ENCODE assay signal across 24 cellular contexts in genomic region chr22:33202455-33202854, GRCh38.
"Had no signal": no experiment of that assay in that cellular context is flagged by ENCODE, and none has a peak within 500 bp of the region (broad histone marks: within the 10 kb centered on the region; RNA-seq: fewer than 3 reads in every experiment).

No MANE protein-coding gene starts in this region.

- H3K9me3 ChIP-seq: neutrophil, ovary, right lobe of liver, sigmoid colon, suprapubic skin, testis, transverse colon, upper lobe of right lung, uterus had no signal

- H3K27ac ChIP-seq: neutrophil, ovary, parathyroid adenoma, psoas muscle, right lobe of liver, sigmoid colon, suprapubic skin, testis, tibial artery, transverse colon, upper lobe of right lung, uterus had no signal

- DNase-seq: naive thymus-derived CD8-positive, alpha-beta T cell; ovary; sigmoid colon; stimulated activated CD4-positive, alpha-beta T cell treated with anti-CD3 and anti-CD28 coated beads, Interleukin-2, amount 100 ng/mL, for 48 hours; stimulated activated CD4-positive, alpha-beta T cell treated with anti-CD3 and anti-CD28 coated beads, Interleukin-4, amount 100 ng/mL, for 24 hours; stimulated activated naive CD4-positive, alpha-beta T cell; stimulated activated naive CD8-positive, alpha-beta T cell treated with anti-CD3 and anti-CD28 coated beads, Interleukin-15, amount 100 ng/mL, for 72 hours; stimulated activated naive CD8-positive, alpha-beta T cell treated with anti-CD3 and anti-CD28 coated beads, Interleukin-15, Interleukin-2, amounts not matched to agents 100 U/mL and 50 U/mL, for 24 hours; tibial artery; transverse colon; upper lobe of right lung had no signal

- H3K9me3 Mint-ChIP-seq: natural killer cell treated with Interleukin-12 subunit alpha and Interleukin-12 subunit beta and Interleukin-15 and Interleukin-18, amount 100 ng/mL, for 72 hours; neural crest cell; stimulated activated naive CD8-positive, alpha-beta T cell treated with anti-CD3 and anti-CD28 coated beads, Interleukin-15, amount 100 ng/mL, for 72 hours; type B pancreatic cell had no signal

- H3K36me3 Mint-ChIP-seq: naive thymus-derived CD8-positive, alpha-beta T cell; natural killer cell treated with Interleukin-12 subunit alpha and Interleukin-12 subunit beta and Interleukin-15 and Interleukin-18, amount 100 ng/mL, for 72 hours; stimulated activated effector memory CD8-positive, alpha-beta T cell treated with anti-CD3 and anti-CD28 coated beads, Interleukin-12 subunit alpha, Interleukin-12 subunit beta, amount 100 ng/mL, for 72 hours; type B pancreatic cell had no signal

- H3K79me2 ChIP-seq: parathyroid adenoma had no signal

- H3K4me3 Mint-ChIP-seq: naive thymus-derived CD8-positive, alpha-beta T cell; natural killer cell treated with Interleukin-12 subunit alpha and Interleukin-12 subunit beta and Interleukin-15 and Interleukin-18, amount 100 ng/mL, for 72 hours; neural crest cell; stimulated activated effector memory CD8-positive, alpha-beta T cell treated with anti-CD3 and anti-CD28 coated beads, Interleukin-12 subunit alpha, Interleukin-12 subunit beta, amount 100 ng/mL, for 72 hours; stimulated activated naive CD8-positive, alpha-beta T cell treated with anti-CD3 and anti-CD28 coated beads, Interleukin-15, amount 100 ng/mL, for 72 hours; type B pancreatic cell had no signal

- H3K4me3 ChIP-seq: ovary, psoas muscle, right lobe of liver, sigmoid colon, suprapubic skin, testis, tibial artery, transverse colon, upper lobe of right lung, uterus had no signal

- H3K27ac Mint-ChIP-seq: naive thymus-derived CD8-positive, alpha-beta T cell; natural killer cell treated with Interleukin-12 subunit alpha and Interleukin-12 subunit beta and Interleukin-15 and Interleukin-18, amount 100 ng/mL, for 72 hours; nephron progenitor cell; progenitor cell of endocrine pancreas; stimulated activated effector memory CD8-positive, alpha-beta T cell treated with anti-CD3 and anti-CD28 coated beads, Interleukin-12 subunit alpha, Interleukin-12 subunit beta, amount 100 ng/mL, for 72 hours; stimulated activated naive CD8-positive, alpha-beta T cell treated with anti-CD3 and anti-CD28 coated beads, Interleukin-15, amount 100 ng/mL, for 72 hours; type B pancreatic cell had no signal

- H3K4me1 Mint-ChIP-seq: stimulated activated effector memory CD8-positive, alpha-beta T cell treated with anti-CD3 and anti-CD28 coated beads, Interleukin-12 subunit alpha, Interleukin-12 subunit beta, amount 100 ng/mL, for 72 hours; stimulated activated naive CD8-positive, alpha-beta T cell treated with anti-CD3 and anti-CD28 coated beads, Interleukin-15, amount 100 ng/mL, for 72 hours had no signal

- ATAC-seq: naive thymus-derived CD8-positive, alpha-beta T cell; natural killer cell treated with Interleukin-12 subunit alpha and Interleukin-12 subunit beta and Interleukin-15 and Interleukin-18, amount 100 ng/mL, for 72 hours; psoas muscle; stimulated activated effector memory CD8-positive, alpha-beta T cell treated with anti-CD3 and anti-CD28 coated beads, Interleukin-12 subunit alpha, Interleukin-12 subunit beta, amount 100 ng/mL, for 72 hours; stimulated activated naive CD8-positive, alpha-beta T cell treated with anti-CD3 and anti-CD28 coated beads, Interleukin-15, amount 100 ng/mL, for 72 hours had no signal

- H2AFZ ChIP-seq: parathyroid adenoma had no signal

- H3K4me1 ChIP-seq: parathyroid adenoma, psoas muscle, sigmoid colon, suprapubic skin, testis, tibial artery, transverse colon, upper lobe of right lung, uterus had no signal

- H3K27me3 ChIP-seq: ovary, right lobe of liver, sigmoid colon, suprapubic skin, testis, tibial artery, transverse colon, upper lobe of right lung, uterus had no signal

- H3K36me3 ChIP-seq: neutrophil, ovary, right lobe of liver, sigmoid colon, suprapubic skin, tibial artery, transverse colon, upper lobe of right lung, uterus had no signal
